7 cellular contexts compared by ENCODE assay signal in the genomic region with DNA sequence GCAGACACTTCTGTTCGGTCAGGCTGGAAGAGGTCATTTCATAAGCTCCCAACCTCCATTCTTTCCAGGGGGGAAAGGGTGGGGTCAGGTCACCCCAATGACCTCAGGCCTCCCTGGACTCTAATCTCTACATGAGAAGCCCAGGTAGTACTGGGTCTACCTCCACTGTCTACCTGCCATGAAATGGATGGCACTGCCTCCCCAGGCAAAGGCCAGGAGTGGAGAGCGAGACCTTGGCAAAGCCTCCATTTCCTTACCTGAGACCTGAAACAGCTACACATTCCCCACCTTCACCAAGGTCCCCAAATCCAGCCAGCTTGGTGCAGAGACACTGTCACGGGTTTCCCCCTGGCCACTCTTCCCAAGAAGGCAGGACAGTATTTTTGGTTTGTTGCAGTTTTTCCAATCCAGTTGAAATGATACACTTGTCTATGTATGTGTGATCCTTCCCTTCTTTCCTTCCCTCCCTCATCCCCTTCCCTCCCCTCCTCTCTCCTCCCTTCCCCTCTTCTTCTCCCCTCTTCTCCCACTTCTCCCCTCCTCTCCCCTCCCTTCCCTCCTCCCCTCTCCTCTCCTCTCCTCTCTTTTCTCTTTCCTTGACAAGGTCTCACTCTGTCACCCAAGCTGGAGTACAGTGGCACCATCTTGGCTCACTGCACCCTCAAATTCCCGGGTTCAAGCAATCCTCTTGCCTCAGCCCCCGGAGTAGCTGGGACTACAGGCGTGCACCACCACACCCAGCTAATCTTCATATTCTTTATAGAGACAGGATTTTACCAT. TPM values are rescaled to one million over a fixed set of nuclear protein-coding genes. Genes with fewer than 3 reads are reported as not detected.
A peak's percentile ranks its signal among the peaks of the same experiment; 100 is the strongest.
DNase-seq lines count a peak whose midpoint lies in the region; ATAC-seq, FAIRE-seq and TF ChIP-seq lines count a peak whose summit lies in the region.

No MANE protein-coding gene starts in this region.

- TF ChIP-seq RAD21 in H1 (IDR thresholded peaks at IDR 0.05 in 1 of 2, conservative IDR thresholded peaks at IDR 0.05 in 1 of 2; ENCODE audit: low read depth in 2 of 2, low read length in 2 of 2), result no peak

- FAIRE-seq in H1 (lab: Jason Lieb, UNC), result no peak
- FAIRE-seq in small intestine (lab: Jason Lieb, UNC), result no peak

- POLR2A ChIA-PET in H1 (lab: Charles Lee; ENCODE audit: partially characterized antibody), result interaction anchor here (1.4 to 2.6 kb wide), 3 partner anchors 12 to 15 kb away, joined by 3 to 11 read pairs (median 6); a partner anchor contains a TSS

- CTCF ChIA-PET in H1 (lab: Charles Lee; ENCODE audit: partially characterized antibody), result interaction anchor here (0.6 to 10.1 kb wide), 22 partner anchors 9 to 1124 kb away, joined by 3 to 157 read pairs (median 4); no protein-coding TSS in a partner anchor

- WGBS in H1 (ENCODE audit: extremely low coverage in 1 of 2, insufficient coverage in 1 of 2, insufficient read length in 1 of 2, insufficient replicate concordance in 2 of 2, low coverage in 1 of 2, low lambda C conversion rate in 2 of 2, missing lambda C conversion rate in 1 of 2), 2 experiments, result 72% methylated on average over 6 of the region's 6 CpGs; no CpG with 5 or more reads in 1 of the 2 experiments
- 60 to 76% (median 68%) methylated on average over 6 of the region's 6 CpGs for WGBS in small intestine, 3 donors

- peak overlapping the region; percentile 98 for H3K27ac ChIP-seq in OCI-LY1 (ENCODE audit: low read depth, low read length, poor library complexity, severe bottlenecking)
- H3K27ac ChIP-seq in H1 (ENCODE audit: low read depth, low read length), result no peak overlapping the region
- H3K27ac ChIP-seq in small intestine (ENCODE audit: low read depth in 1 of 2, low read length in 1 of 2), result peak overlapping the region; percentile 18 to 90

- no peak overlapping the region for H3K14ac ChIP-seq in H1 (ENCODE audit: insufficient read length)

- no peaks in the 10 kb centered on the region for H3K9me2 ChIP-seq in OCI-LY1 (ENCODE audit: low read depth, low read length)

- no peak overlapping the region for H2BK12ac ChIP-seq in H1 (ENCODE audit: low read depth, low read length)

- in situ Hi-C loops in GM18951 (cut with MboI; ENCODE audit: low sequenced_read_pairs, unreplicated experiment), result no loop called here

- H3K18ac ChIP-seq in H1 (ENCODE audit: extremely low read depth, low read length), result no peak overlapping the region

- H3K4me3 ChIP-seq in OCI-LY1 (ENCODE audit: low read depth, low read length, poor library complexity, severe bottlenecking) (peak overlapping the region; percentile 28), H1 (ENCODE audit: extremely low read depth in 1 of 4, insufficient read depth in 2 of 4, low read depth in 3 of 4, low read length in 4 of 4) (no peak overlapping the region), small intestine (ENCODE audit: low read depth in 1 of 2, low read length in 2 of 2) (no peak overlapping the region)

- no peak overlapping the region for H4K5ac ChIP-seq in H1 (ENCODE audit: insufficient read length, low read depth, low read length)

- TF ChIP-seq EP300 in H1 (IDR thresholded peaks at IDR 0.05; ENCODE audit: borderline replicate concordance in 1 of 2, low read depth in 2 of 2, low read length in 2 of 2), result no peak

- no peak overlapping the region for H2BK20ac ChIP-seq in H1 (ENCODE audit: low read length)

- no peak overlapping the region for H2BK5ac ChIP-seq in H1 (ENCODE audit: low read depth, low read length)

- H3F3A ChIP-seq in OCI-LY1 (ENCODE audit: insufficient read depth, low read length), result peaks cover 19% of the 10 kb centered on the region

- H3K27me3 ChIP-seq in OCI-LY1 (ENCODE audit: insufficient read depth, low read length) (no peaks in the 10 kb centered on the region), H1 (replicated peaks in 1 of 4; ENCODE audit: control insufficient read depth in 3 of 4, extremely low read depth in 1 of 4, insufficient read depth in 3 of 4, low read length in 3 of 4) (peaks cover 0 to 53% (median 23%) of the 10 kb centered on the region in 4 experiments; a peak in 6 of 7 replicates), small intestine (ENCODE audit: control insufficient read depth in 2 of 2, insufficient read depth in 2 of 2, low read length in 2 of 2) (no peaks in the 10 kb centered on the region)

- no peak for ATAC-seq in GM19023 (IDR thresholded peaks at IDR 0.05; ENCODE audit: unreplicated experiment)

- H3K79me2 ChIP-seq in OCI-LY1 (ENCODE audit: insufficient read depth, low read length), result no peaks in the 10 kb centered on the region
- no peaks in the 10 kb centered on the region for H3K79me2 ChIP-seq in H1 (ENCODE audit: control insufficient read depth in 1 of 2, insufficient read depth in 2 of 2, low read length in 2 of 2)

- H4K8ac ChIP-seq in H1 (ENCODE audit: extremely low read depth, insufficient read depth, low read length), result no peak overlapping the region

- H3K9me3 ChIP-seq in OCI-LY1 (ENCODE audit: low read length) (no peaks in the 10 kb centered on the region), H1 (ENCODE audit: insufficient read depth in 2 of 2, low read depth in 1 of 2, low read length in 1 of 2) (no peaks in the 10 kb centered on the region), small intestine (ENCODE audit: control insufficient read depth, low read depth) (no peaks in the 10 kb centered on the region)

- TF ChIP-seq POLR2A in GM18951 (IDR thresholded peaks at IDR 0.05; ENCODE audit: extremely low read depth, insufficient read depth, insufficient read length), result peak; percentile 33
- TF ChIP-seq POLR2A in H1 (IDR thresholded peaks at IDR 0.05; ENCODE audit: control extremely low read depth in 1 of 2, low read depth in 2 of 2, low read length in 2 of 2), result no peak

- H4K20me1 ChIP-seq in OCI-LY1 (ENCODE audit: insufficient read depth, low read length) (no peaks in the 10 kb centered on the region), H1 (replicated peaks in 1 of 2; ENCODE audit: control insufficient read depth in 1 of 2, insufficient read depth in 2 of 2, low read length in 2 of 2) (no peaks in the 10 kb centered on the region)

- no peak overlapping the region for H3K4ac ChIP-seq in H1 (replicated peaks; ENCODE audit: insufficient read length, low read depth, low read length)

- no peak overlapping the region for H2AK5ac ChIP-seq in H1 (ENCODE audit: low read depth, low read length)

- DNase-seq in H1 (ENCODE audit: low read depth in 1 of 2, low spot score in 2 of 2) (no peak), small intestine (no peak), ureter (ENCODE audit: low spot score) (no peak), NCI-H774 (lab: John Stamatoyannopoulos, UW) (no peak)

- H2BK120ac ChIP-seq in H1 (replicated peaks; ENCODE audit: low read depth, low read length), result no peak overlapping the region

- no peak overlapping the region for H3K23ac ChIP-seq in H1 (ENCODE audit: insufficient read length)

- H3K4me1 ChIP-seq in OCI-LY1 (ENCODE audit: insufficient read depth, low read length, severe bottlenecking), result peaks cover 96% of the 10 kb centered on the region
- H3K4me1 ChIP-seq in H1 (replicated peaks in 1 of 4; ENCODE audit: control insufficient read depth in 3 of 4, insufficient read depth in 4 of 4, low read length in 3 of 4), result peaks cover 3 to 22% (median 13%) of the 10 kb centered on the region in 4 experiments
- H3K4me1 ChIP-seq in small intestine (ENCODE audit: control insufficient read depth in 2 of 2, insufficient read depth in 1 of 2, low read depth in 1 of 2, low read length in 1 of 2), result peaks cover 30 to 44% of the 10 kb centered on the region in 2 donors

- H3K4me2 ChIP-seq in OCI-LY1 (ENCODE audit: low read length) (peak overlapping the region; percentile 83), H1 (ENCODE audit: insufficient read depth in 1 of 2, low read depth in 2 of 2, low read length in 2 of 2) (peak overlapping the region in 1 of 2 experiments; percentile 42; a peak in 2 of 4 replicates)

- no peak overlapping the region for H4K91ac ChIP-seq in H1 (replicated peaks; ENCODE audit: insufficient read length, low read length)

- no peak for TF ChIP-seq CTCF in OCI-LY1 (IDR thresholded peaks at IDR 0.05; ENCODE audit: low read length)
- TF ChIP-seq CTCF in H1 (IDR thresholded peaks at IDR 0.05; ENCODE audit: control extremely low read depth in 1 of 3, insufficient read depth in 1 of 3, low read depth in 1 of 3, low read length in 3 of 3), result no peak

- 0 out of 2 replicates have a peak overlapping the region, but pooled peaks have one; percentile 53 for H2BK15ac ChIP-seq in H1 (ENCODE audit: low read length)

- no peaks in the 10 kb centered on the region; the same call in 1 of the 2 replicates for H3K23me2 ChIP-seq in H1 (ENCODE audit: low read depth, low read length)

- H3K56ac ChIP-seq in H1 (replicated peaks; ENCODE audit: insufficient read length, low read depth, low read length), result no peak overlapping the region

- no peaks in the 10 kb centered on the region for H3K79me1 ChIP-seq in H1 (ENCODE audit: low read depth, low read length)

- H3K9ac ChIP-seq in OCI-LY1 (ENCODE audit: low read length), result peak overlapping the region; percentile 86
- no peak overlapping the region; a peak in 1 of 7 replicates for H3K9ac ChIP-seq in H1 (replicated peaks in 1 of 4; ENCODE audit: extremely low read depth in 1 of 4, low read depth in 3 of 4, low read length in 3 of 4)

- H3K36me3 ChIP-seq in OCI-LY1 (ENCODE audit: insufficient read depth, low read length) (no peaks in the 10 kb centered on the region), H1 (ENCODE audit: control insufficient read depth in 2 of 4, insufficient read depth in 4 of 4, low read length in 3 of 4) (no peaks in the 10 kb centered on the region), small intestine (ENCODE audit: control insufficient read depth in 2 of 2, insufficient read depth in 2 of 2, low read length in 2 of 2) (no peaks in the 10 kb centered on the region)

- H2AFZ ChIP-seq in OCI-LY1 (ENCODE audit: low read length), result no peak overlapping the region
- H2AFZ ChIP-seq in H1 (ENCODE audit: low read length), result no peak overlapping the region

RNA-seq across cellular contexts. Expression of a gene that starts 16.1 kb away (rescaled TPM):
- 4.1 and 4.8 TPM in 2 replicates for total RNA-seq in H1 (2021; fragmentation: NEBNext Ultra II Directional; extraction: Animal tissue kit (Norgen Biotek cat#: 25700))
- polyA plus RNA-seq in H1 (2011; rRNA removed) (11.0 and 15.1 TPM in 2 replicates), small intestine (100 to 1,000 TPM in 1 of 3 donors, 10 to 100 TPM in 2; 15.9 to 101 (median 23.5) TPM)
- polyA plus RNA-seq in H1 (2011; cell fraction: cytosol; rRNA removed), result 10.1 TPM
- polyA plus RNA-seq in H1 (2011; cell fraction: nucleus; rRNA removed), result 10.0 TPM
- polyA plus RNA-seq in H1 (2012, experiment 1 of 2), result 5.6 to 6.3 TPM (median 5.9 TPM) in 4 replicates
- polyA plus RNA-seq in H1 (2012, experiment 2 of 2), result 7.6 TPM
- polyA plus RNA-seq in H1 (2013, experiment 1 of 2), result 2.1 TPM
- polyA plus RNA-seq in H1 (2013, experiment 2 of 2), result 2.6 TPM
- polyA minus RNA-seq in H1 (2011; rRNA and poly(A)+ RNA removed), result 7.2 and 7.6 TPM in 2 replicates
- 9.8 TPM for polyA minus RNA-seq in H1 (2011; cell fraction: cytosol; rRNA and poly(A)+ RNA removed)
- polyA minus RNA-seq in H1 (2011; cell fraction: nucleus; rRNA and poly(A)+ RNA removed), result 19.8 TPM
- total RNA-seq in ureter, result 199 TPM

RNA-seq across cellular contexts. Expression of a gene that starts 29.5 kb away (rescaled TPM):
- total RNA-seq in H1 (2021; fragmentation: NEBNext Ultra II Directional; extraction: Animal tissue kit (Norgen Biotek cat#: 25700)), result 0.27 and 0.32 TPM in 2 replicates
- 0.17 and 0.20 TPM in 2 replicates for polyA plus RNA-seq in H1 (2011; rRNA removed)
- polyA plus RNA-seq in H1 (2011; cell fraction: cytosol; rRNA removed), result 0.12 TPM
- polyA plus RNA-seq in H1 (2011; cell fraction: nucleus; rRNA removed), result 0.24 TPM
- polyA plus RNA-seq in H1 (2012, experiment 1 of 2), result 0.12 to 0.33 TPM (median 0.15 TPM) in 4 replicates
- polyA plus RNA-seq in H1 (2012, experiment 2 of 2), result 0.38 TPM
- 0.22 TPM for polyA plus RNA-seq in H1 (2013, experiment 1 of 2)
- polyA plus RNA-seq in H1 (2013, experiment 2 of 2), result 0.31 TPM
- polyA minus RNA-seq in H1 (2011; rRNA and poly(A)+ RNA removed), result 0.41 and 0.54 TPM in 2 replicates
- not detected for polyA minus RNA-seq in H1 (2011; cell fraction: cytosol; rRNA and poly(A)+ RNA removed)
- polyA minus RNA-seq in H1 (2011; cell fraction: nucleus; rRNA and poly(A)+ RNA removed), result not detected
- 10 to 100 TPM in 1 of 3 donors, 1 to 10 TPM in 1, under 1 TPM in 1; 0.89 to 11.2 (median 5.4) TPM for polyA plus RNA-seq in small intestine
- total RNA-seq in ureter, result 59.0 TPM

Comparison
In these comparisons a context has a peak if more than half of its experiments do, and no peak if none do; other contexts are left out.
1. RNA of a gene that starts 16.1 kb away (total RNA-seq): 199 TPM in ureter (single experiment); 4.1 to 4.8 TPM in H1; every median in the first group is over 10 times any median in the second.
2. RNA of a gene that starts 29.5 kb away (total RNA-seq): 59.0 TPM in ureter (single experiment); 0.27 to 0.32 TPM in H1; every median in the first group is over 10 times any median in the second.